Comparison of ENCODE assay signal across 1 cellular context in genomic region chr6:43635387-43636311, GRCh38.
TF ChIP-seq lines count a peak whose summit lies in the region.

Gene MAD2L1BP, plus strand, starts transcription at chr6:43635840. Its CDS starts 36 bp downstream, at chr6:43635876.

TF ChIP-seq in K562, 482 proteins besides CTCF, POLR2A, EP300 and RAD21 (continued from another document and continues in another):
- TF ChIP-seq RBM25 (IDR thresholded peaks at IDR 0.05; ENCODE audit: low read depth, low read length, severe bottlenecking) (peak; percentile 66), RBBP5 (IDR thresholded peaks at IDR 0.05; ENCODE audit: borderline replicate concordance, insufficient read depth, low read length, poor library complexity, severe bottlenecking) (peak; percentile 95), HDAC1 (IDR thresholded peaks at IDR 0.05) (peak in 1 of 2 experiments; percentile 92; a peak in 2 of 4 replicates), PHF8 (IDR thresholded peaks at IDR 0.05; ENCODE audit: borderline replicate concordance, low read length) (peak; percentile 99), HBP1 (CRISPR knock-in tag; IDR thresholded peaks at IDR 0.05) (no peak), ZBTB17 (CRISPR knock-in tag; IDR thresholded peaks at IDR 0.05) (peak; percentile 14; the same call in 1 of the 2 replicates), CC2D1A (IDR thresholded peaks at IDR 0.05) (no peak), GTF2B (IDR thresholded peaks at IDR 0.05; ENCODE audit: extremely low read depth, insufficient read length) (peak; percentile 48), ZNF518B (CRISPR knock-in tag; IDR thresholded peaks at IDR 0.05) (no peak), ZNF239 (CRISPR knock-in tag; IDR thresholded peaks at IDR 0.05) (peak; percentile 24; the same call in 1 of the 2 replicates), NR0B1 (IDR thresholded peaks at IDR 0.05; ENCODE audit: partially characterized antibody) (no peak), ARNT (IDR thresholded peaks at IDR 0.05) (peak in 1 of 2 experiments; percentile 13; a peak in 1 of 4 replicates), CBFA2T3 (IDR thresholded peaks at IDR 0.05) (peak; percentile 64), ZBTB2 (IDR thresholded peaks at IDR 0.05) (peak; percentile 69; the same call in 1 of the 2 replicates), MGA (IDR thresholded peaks at IDR 0.05) (no peak), SNIP1 (IDR thresholded peaks at IDR 0.05; ENCODE audit: low read depth) (no peak), ZBTB49 (CRISPR knock-in tag; IDR thresholded peaks at IDR 0.05; ENCODE audit: borderline replicate concordance) (no peak), NR3C1 (CRISPR knock-in tag; IDR thresholded peaks at IDR 0.05) (no peak), ZNF444 (CRISPR knock-in tag; IDR thresholded peaks at IDR 0.05) (no peak), SMAD3 (CRISPR knock-in tag; conservative IDR thresholded peaks at IDR 0.05) (no peak), POLR2G (IDR thresholded peaks at IDR 0.05; ENCODE audit: low read depth, low read length) (peak; percentile 99), MTA2 (IDR thresholded peaks at IDR 0.05; ENCODE audit: low read depth) (no peak), THRAP3 (IDR thresholded peaks at IDR 0.05; ENCODE audit: borderline replicate concordance) (no peak), EZH2 (IDR thresholded peaks at IDR 0.05; ENCODE audit: borderline replicate concordance, low read depth, low read length) (no peak), FUS (optimal IDR thresholded peaks at IDR 0.05; ENCODE audit: low read depth, low read length) (no peak), HINFP (tag; conservative IDR thresholded peaks at IDR 0.05; ENCODE audit: low read depth) (no peak), STAT5B (CRISPR knock-in tag; IDR thresholded peaks at IDR 0.05) (no peak), ZKSCAN3 (CRISPR knock-in tag; IDR thresholded peaks at IDR 0.05) (no peak), MCM3 (IDR thresholded peaks at IDR 0.05) (no peak), ZBTB12 (CRISPR knock-in tag; IDR thresholded peaks at IDR 0.05) (peak; percentile 24; the same call in 1 of the 2 replicates)
